Comparison of ENCODE assay signal across 16 cellular contexts in genomic region chr12:19967001-19967400, GRCh38.
DNase-seq lines count a peak whose midpoint lies in the region; ATAC-seq and TF ChIP-seq lines count a peak whose summit lies in the region.
"Had no signal": no experiment of that assay in that cellular context is flagged by ENCODE, and none has a peak within 500 bp of the region (broad histone marks: within the 10 kb centered on the region; RNA-seq: fewer than 3 reads in every experiment).

No MANE protein-coding gene starts in this region.

- CTCF ChIA-PET in HEK293T (lab: Yijun Ruan, JAX): no interaction called here

- TF ChIP-seq RAD21 in Ishikawa (IDR thresholded peaks at IDR 0.05; ENCODE audit: low read depth): no peak

- TF ChIP-seq EP300 in Ishikawa (IDR thresholded peaks at IDR 0.05; ENCODE audit: borderline replicate concordance): no peak

- no peak for ATAC-seq in GM18498 (IDR thresholded peaks at IDR 0.05; ENCODE audit: unreplicated experiment)

- H3K4me2 ChIP-seq in BLaER1 treated with 17β-estradiol and CSF1 and Interleukin-3, amounts not matched to agents 10 nM and 100 nM: peak overlapping the region; percentile 14 to 79 (median 64); a peak in 20 of 22 replicates
- H3K4me2 ChIP-seq: PC-9 had no signal

- peak overlapping the region in 3 of 11 experiments; percentile 26 to 59 (median 47); a peak in 6 of 22 replicates for H3K9ac ChIP-seq in BLaER1 treated with 17β-estradiol and CSF1 and Interleukin-3, amounts not matched to agents 10 nM and 100 nM

- H4K20me1 ChIP-seq in BLaER1 treated with 17β-estradiol and CSF1 and Interleukin-3, amounts not matched to agents 10 nM and 100 nM: no peaks in the 10 kb centered on the region

- no peak for DNase-seq in mesenteric fat pad (ENCODE audit: low spot score)
- DNase-seq in DMS79 treated with DMSO at 0.1 percent for 48 hours (lab: John Stamatoyannopoulos, UW): no peak
- DNase-seq in HEK293T (ENCODE audit: extremely low spot score): no peak
- DNase-seq: colonic mucosa; erythroblast; left cardiac atrium; PC-9; right lobe of liver; stimulated activated CD4-positive, alpha-beta T cell treated with anti-CD3 and anti-CD28 coated beads, Interleukin-4, amount 100 ng/mL, for 4 hours; WERI-Rb-1 had no signal

- H3K36me3 ChIP-seq in BLaER1 treated with 17β-estradiol and CSF1 and Interleukin-3, amounts not matched to agents 10 nM and 100 nM: no peaks in the 10 kb centered on the region
- no peaks in the 10 kb centered on the region for H3K36me3 ChIP-seq in ectodermal cell (ENCODE audit: control insufficient read depth, insufficient read depth, low read length)
- no peaks in the 10 kb centered on the region for H3K36me3 ChIP-seq in neuron (ENCODE audit: insufficient read depth, low read length)
- H3K36me3 ChIP-seq: colonic mucosa, right lobe of liver, tibial nerve, WERI-Rb-1 had no signal

- WGBS in ectodermal cell, 2 experiments: 90% methylated on average over 2 to 4 of the region's 4 CpGs

- no peaks in the 10 kb centered on the region for H3K9me3 ChIP-seq in BLaER1 treated with 17β-estradiol and CSF1 and Interleukin-3, amounts not matched to agents 10 nM and 100 nM (replicated peaks in 1 of 11)
- H3K9me3 ChIP-seq in ectodermal cell (ENCODE audit: control insufficient read depth, low read length) (no peaks in the 10 kb centered on the region), neuron (ENCODE audit: low read length) (no peaks in the 10 kb centered on the region)
- H3K9me3 ChIP-seq: colonic mucosa, right lobe of liver, tibial nerve had no signal

- H2AFZ ChIP-seq in neuron (ENCODE audit: low read depth, low read length): peak overlapping the region; percentile 59
- H2AFZ ChIP-seq: PC-9 had no signal

- POLR2A ChIA-PET in HEK293T (lab: Yijun Ruan, JAX): no interaction called here

- H3K27ac ChIP-seq in BLaER1 treated with 17β-estradiol and CSF1 and Interleukin-3, amounts not matched to agents 10 nM and 100 nM: peak overlapping the region in 9 of 11 experiments; percentile 47 to 82 (median 62); a peak in 17 of 22 replicates
- H3K27ac ChIP-seq in ectodermal cell (ENCODE audit: insufficient read depth, low read depth, low read length, poor library complexity, severe bottlenecking): peak overlapping the region; percentile 95
- H3K27ac ChIP-seq: colonic mucosa, PC-9, right lobe of liver, WERI-Rb-1 had no signal

- H3K4me3 ChIP-seq in BLaER1 treated with 17β-estradiol and CSF1 and Interleukin-3, amounts not matched to agents 10 nM and 100 nM: no peak overlapping the region
- no peak overlapping the region for H3K4me3 ChIP-seq in ectodermal cell (ENCODE audit: insufficient read depth, low read depth, low read length)
- H3K4me3 ChIP-seq in neuron (ENCODE audit: low read length): peak overlapping the region; percentile 18
- H3K4me3 ChIP-seq: colonic mucosa, PC-9, right lobe of liver, tibial nerve had no signal

- H3K4me1 ChIP-seq in BLaER1 treated with 17β-estradiol and CSF1 and Interleukin-3, amounts not matched to agents 10 nM and 100 nM: peaks cover 18 to 28% (median 19%) of the 10 kb centered on the region in 10 experiments
- peaks cover 31% of the 10 kb centered on the region for H3K4me1 ChIP-seq in ectodermal cell (ENCODE audit: control insufficient read depth, insufficient read depth, low read length)
- H3K4me1 ChIP-seq in neuron (ENCODE audit: insufficient read depth, low read length): peaks cover 54% of the 10 kb centered on the region
- H3K4me1 ChIP-seq: colonic mucosa had no signal

- H3K27me3 ChIP-seq in BLaER1 treated with 17β-estradiol and CSF1 and Interleukin-3, amounts not matched to agents 10 nM and 100 nM: no peaks in the 10 kb centered on the region
- no peaks in the 10 kb centered on the region for H3K27me3 ChIP-seq in ectodermal cell (ENCODE audit: control insufficient read depth, insufficient read depth, low read length, poor library complexity, severe bottlenecking)
- H3K27me3 ChIP-seq in neuron (ENCODE audit: insufficient read depth, low read length): no peaks in the 10 kb centered on the region
- H3K27me3 ChIP-seq: colonic mucosa, right lobe of liver, tibial nerve had no signal

TF ChIP-seq in Ishikawa, 13 proteins besides CTCF, POLR2A, EP300 and RAD21 (continues in another document):
- no peak for TF ChIP-seq TCF12 (IDR thresholded peaks at IDR 0.05; ENCODE audit: low read depth)
- TF ChIP-seq, protein P1, sequence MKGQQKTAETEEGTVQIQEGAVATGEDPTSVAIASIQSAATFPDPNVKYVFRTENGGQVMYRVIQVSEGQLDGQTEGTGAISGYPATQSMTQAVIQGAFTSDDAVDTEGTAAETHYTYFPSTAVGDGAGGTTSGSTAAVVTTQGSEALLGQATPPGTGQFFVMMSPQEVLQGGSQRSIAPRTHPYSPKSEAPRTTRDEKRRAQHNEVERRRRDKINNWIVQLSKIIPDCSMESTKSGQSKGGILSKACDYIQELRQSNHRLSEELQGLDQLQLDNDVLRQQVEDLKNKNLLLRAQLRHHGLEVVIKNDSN (IDR thresholded peaks at IDR 0.05): peak; percentile 30; the same call in 1 of the 2 replicates
- TF ChIP-seq FOXM1 (IDR thresholded peaks at IDR 0.05; ENCODE audit: borderline replicate concordance, low read depth): no peak
- no peak for TF ChIP-seq TEAD4 (IDR thresholded peaks at IDR 0.05)
- no peak for TF ChIP-seq YY1 (IDR thresholded peaks at IDR 0.05; ENCODE audit: low read depth)
- TF ChIP-seq CREB1 (IDR thresholded peaks at IDR 0.05; ENCODE audit: low read depth): no peak
- no peak for TF ChIP-seq NFIC (IDR thresholded peaks at IDR 0.05)
- TF ChIP-seq, protein P2, sequence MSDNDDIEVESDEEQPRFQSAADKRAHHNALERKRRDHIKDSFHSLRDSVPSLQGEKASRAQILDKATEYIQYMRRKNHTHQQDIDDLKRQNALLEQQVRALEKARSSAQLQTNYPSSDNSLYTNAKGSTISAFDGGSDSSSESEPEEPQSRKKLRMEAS (IDR thresholded peaks at IDR 0.05): no peak

TF ChIP-seq in HEK293T, 16 proteins besides CTCF, POLR2A, EP300 and RAD21:
- TF ChIP-seq NFRKB (IDR thresholded peaks at IDR 0.05) (no peak), CTBP1 (IDR thresholded peaks at IDR 0.05; ENCODE audit: borderline replicate concordance) (no peak), SUZ12 (IDR thresholded peaks at IDR 0.05) (no peak), HDGF (IDR thresholded peaks at IDR 0.05; ENCODE audit: borderline replicate concordance) (no peak), L3MBTL2 (conservative IDR thresholded peaks at IDR 0.05) (no peak), LEF1 (IDR thresholded peaks at IDR 0.05; ENCODE audit: borderline replicate concordance) (no peak)
